Comparison of ENCODE assay signal across 19 cellular contexts in the genomic region with DNA sequence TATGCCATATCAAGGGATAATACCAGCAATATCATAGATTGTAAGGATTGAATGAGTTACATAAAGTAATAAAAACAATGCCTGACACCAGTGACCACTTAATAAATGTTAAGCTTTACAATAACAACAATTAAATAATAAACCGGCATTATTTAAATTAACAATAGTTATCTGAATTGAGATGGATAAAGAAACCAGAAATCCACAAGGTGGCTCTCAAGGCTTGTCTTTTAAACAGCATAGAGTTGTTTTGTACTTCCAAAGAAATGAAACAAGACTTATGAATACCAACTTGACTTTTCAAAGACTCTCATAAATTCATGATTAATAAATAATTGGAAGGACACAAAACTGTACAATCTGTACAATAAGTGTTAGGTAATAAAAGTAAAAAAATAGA.
DNase-seq lines count a peak whose midpoint lies in the region; ATAC-seq and TF ChIP-seq lines count a peak whose summit lies in the region.
"Had no signal": no experiment of that assay in that cellular context is flagged by ENCODE, and none has a peak within 500 bp of the region (broad histone marks: within the 10 kb centered on the region; RNA-seq: fewer than 3 reads in every experiment).

No MANE protein-coding gene starts in this region.

- H3K36me3 Mint-ChIP-seq in endodermal cell (ENCODE audit: low read depth) (no peaks in the 10 kb centered on the region), nephron (ENCODE audit: low read depth) (no peaks in the 10 kb centered on the region)
- H3K36me3 Mint-ChIP-seq in naive thymus-derived CD8-positive, alpha-beta T cell = peaks cover 0 to 21% (median 12%) of the 10 kb centered on the region in 3 donors
- H3K36me3 Mint-ChIP-seq: CD4-positive, CD25-positive, alpha-beta regulatory T cell had no signal

- in situ Hi-C loops in GM13977 (cut with MboI; ENCODE audit: low pct_unique_long_range_greater_than_20kb, low sequenced_read_pairs, unreplicated experiment) = no loop called here

- H3K4me1 Mint-ChIP-seq in endodermal cell (peaks cover 5% of the 10 kb centered on the region), nephron (no peaks in the 10 kb centered on the region)
- no peaks in the 10 kb centered on the region for H3K4me1 Mint-ChIP-seq in naive thymus-derived CD8-positive, alpha-beta T cell
- H3K4me1 Mint-ChIP-seq: activated CD4-positive, alpha-beta T cell treated with anti-CD3 and anti-CD28 coated beads for 36 hours; CD4-positive, CD25-positive, alpha-beta regulatory T cell had no signal

- no peaks in the 10 kb centered on the region for H3K36me3 ChIP-seq in endodermal cell (ENCODE audit: control insufficient read depth, insufficient read depth, low read length)
- H3K36me3 ChIP-seq in effector memory CD4-positive, alpha-beta T cell (ENCODE audit: control insufficient read depth, insufficient read depth, low read length) = no peaks in the 10 kb centered on the region
- H3K36me3 ChIP-seq: adrenal gland, gastrocnemius medialis had no signal

- H3K27me3 Mint-ChIP-seq in endodermal cell (ENCODE audit: insufficient read depth) (no peaks in the 10 kb centered on the region), nephron (ENCODE audit: low read depth) (no peaks in the 10 kb centered on the region)
- H3K27me3 Mint-ChIP-seq in naive thymus-derived CD8-positive, alpha-beta T cell = no peaks in the 10 kb centered on the region
- H3K27me3 Mint-ChIP-seq: activated CD4-positive, alpha-beta T cell treated with anti-CD3 and anti-CD28 coated beads for 36 hours; CD4-positive, CD25-positive, alpha-beta regulatory T cell; dendritic cell treated with granulocyte-macrophage colony-stimulating factor and Interleukin-4, amounts not matched to agents 40 ng/mL and 50 ng/mL, for 4 days had no signal

- no peak overlapping the region for H3K27ac Mint-ChIP-seq in endodermal cell
- no peak overlapping the region for H3K27ac Mint-ChIP-seq in nephron
- no peak overlapping the region for H3K27ac Mint-ChIP-seq in naive thymus-derived CD8-positive, alpha-beta T cell
- H3K27ac Mint-ChIP-seq: activated CD4-positive, alpha-beta T cell treated with anti-CD3 and anti-CD28 coated beads for 36 hours; CD4-positive, CD25-positive, alpha-beta regulatory T cell; dendritic cell treated with granulocyte-macrophage colony-stimulating factor and Interleukin-4, amounts not matched to agents 40 ng/mL and 50 ng/mL, for 4 days; T-helper 1 cell treated with Interleukin-12 subunit alpha and Interleukin-12 subunit beta and Interleukin-4 antibody, amounts not matched to agents 30 μg/mL and 1 μg/mL, for 36 hours had no signal

- no peak overlapping the region for H3K27ac ChIP-seq in C4-2B
- H3K27ac ChIP-seq in endodermal cell (ENCODE audit: low read depth, low read length) = no peak overlapping the region
- no peak overlapping the region for H3K27ac ChIP-seq in effector memory CD4-positive, alpha-beta T cell (ENCODE audit: insufficient read depth, low read length, poor library complexity, severe bottlenecking)
- H3K27ac ChIP-seq: adrenal gland, gastrocnemius medialis had no signal

- H3K4me3 ChIP-seq in LNCaP clone FGC (ENCODE audit: low read depth, low read length) (no peak overlapping the region), endodermal cell (ENCODE audit: low read length) (no peak overlapping the region)
- no peak overlapping the region for H3K4me3 ChIP-seq in effector memory CD4-positive, alpha-beta T cell (ENCODE audit: insufficient read depth, low read depth, low read length, poor library complexity, severe bottlenecking)
- H3K4me3 ChIP-seq: adrenal gland, gastrocnemius medialis, mucosa of descending colon had no signal

- no peak overlapping the region for H3K9ac ChIP-seq in endodermal cell (ENCODE audit: extremely low read depth, low read length, poor library complexity, severe bottlenecking)

- H3K9me3 Mint-ChIP-seq in endodermal cell (no peaks in the 10 kb centered on the region), nephron (no peaks in the 10 kb centered on the region)
- no peaks in the 10 kb centered on the region for H3K9me3 Mint-ChIP-seq in naive thymus-derived CD8-positive, alpha-beta T cell
- H3K9me3 Mint-ChIP-seq: CD4-positive, CD25-positive, alpha-beta regulatory T cell; dendritic cell treated with granulocyte-macrophage colony-stimulating factor and Interleukin-4, amounts not matched to agents 40 ng/mL and 50 ng/mL, for 4 days; T-helper 1 cell treated with Interleukin-12 subunit alpha and Interleukin-12 subunit beta and Interleukin-4 antibody, amounts not matched to agents 30 μg/mL and 1 μg/mL, for 36 hours had no signal

- no peak for ATAC-seq in GM21381 (IDR thresholded peaks at IDR 0.05; ENCODE audit: unreplicated experiment)
- no peak for ATAC-seq in naive thymus-derived CD8-positive, alpha-beta T cell
- ATAC-seq: activated CD4-positive, alpha-beta T cell treated with anti-CD3 and anti-CD28 coated beads for 36 hours; gastrocnemius medialis; mucosa of descending colon; right cardiac atrium had no signal

- DNase-seq in LNCaP clone FGC (ENCODE audit: low read depth) (no peak), endodermal cell (no peak), GM13977 (ENCODE audit: low spot score) (no peak)
- no peak for DNase-seq in effector memory CD4-positive, alpha-beta T cell
- DNase-seq in naive thymus-derived CD8-positive, alpha-beta T cell = no peak
- DNase-seq: activated CD4-positive, alpha-beta T cell treated with anti-CD3 and anti-CD28 coated beads for 36 hours; adrenal gland; CD4-positive, CD25-positive, alpha-beta regulatory T cell; gastrocnemius medialis; mucosa of descending colon; NCI-H1436 treated with DMSO at 0.1 percent for 48 hours; NCI-H524 treated with DMSO at 0.1 percent for 48 hours; right cardiac atrium; stimulated activated CD4-positive, alpha-beta T cell treated with anti-CD3 and anti-CD28 coated beads, Interleukin-4, amount 100 ng/mL, for 24 hours had no signal

- no peaks in the 10 kb centered on the region for H3K27me3 ChIP-seq in endodermal cell (ENCODE audit: control insufficient read depth, insufficient read depth, low read length, poor library complexity, severe bottlenecking)
- no peaks in the 10 kb centered on the region for H3K27me3 ChIP-seq in effector memory CD4-positive, alpha-beta T cell (replicated peaks; ENCODE audit: control insufficient read depth, insufficient read depth, low read length, poor library complexity, severe bottlenecking)
- H3K27me3 ChIP-seq: adrenal gland, gastrocnemius medialis had no signal

- H3K9me3 ChIP-seq in endodermal cell (ENCODE audit: control insufficient read depth, low read length) = no peaks in the 10 kb centered on the region
- no peaks in the 10 kb centered on the region for H3K9me3 ChIP-seq in effector memory CD4-positive, alpha-beta T cell (ENCODE audit: control insufficient read depth, low read length)
- H3K9me3 ChIP-seq: adrenal gland, gastrocnemius medialis, mucosa of descending colon had no signal

- peak; percentile 59 for TF ChIP-seq CTCF in C4-2B (conservative IDR thresholded peaks at IDR 0.05)
- TF ChIP-seq CTCF in LNCaP clone FGC (IDR thresholded peaks at IDR 0.05; ENCODE audit: control insufficient read depth, extremely low read depth, insufficient read depth) = peak; percentile 45
- peak; percentile 30 for TF ChIP-seq CTCF in endodermal cell (conservative IDR thresholded peaks at IDR 0.05)
- peak; percentile 25 to 51 (median 29) for TF ChIP-seq CTCF in nephron (IDR thresholded peaks at IDR 0.05; ENCODE audit: unreplicated experiment in 3 of 3)
- no peak for TF ChIP-seq CTCF in GM13977 (IDR thresholded peaks at IDR 0.05; ENCODE audit: extremely low read depth, insufficient read depth, missing control alignments)

- POLR2A ChIA-PET in naive thymus-derived CD8-positive, alpha-beta T cell (lab: Charles Lee) = no interaction called here

- H3K4me1 ChIP-seq in endodermal cell (ENCODE audit: control insufficient read depth, insufficient read depth, low read length) = no peaks in the 10 kb centered on the region
- no peaks in the 10 kb centered on the region for H3K4me1 ChIP-seq in effector memory CD4-positive, alpha-beta T cell (ENCODE audit: control insufficient read depth, insufficient read depth, low read length, poor library complexity, severe bottlenecking)
- H3K4me1 ChIP-seq: adrenal gland, gastrocnemius medialis had no signal

- no peak overlapping the region for H3K4me3 Mint-ChIP-seq in endodermal cell
- H3K4me3 Mint-ChIP-seq in nephron = no peak overlapping the region
- no peak overlapping the region for H3K4me3 Mint-ChIP-seq in naive thymus-derived CD8-positive, alpha-beta T cell
- H3K4me3 Mint-ChIP-seq: activated CD4-positive, alpha-beta T cell treated with anti-CD3 and anti-CD28 coated beads for 36 hours; CD4-positive, CD25-positive, alpha-beta regulatory T cell; dendritic cell treated with granulocyte-macrophage colony-stimulating factor and Interleukin-4, amounts not matched to agents 40 ng/mL and 50 ng/mL, for 4 days; T-helper 1 cell treated with Interleukin-12 subunit alpha and Interleukin-12 subunit beta and Interleukin-4 antibody, amounts not matched to agents 30 μg/mL and 1 μg/mL, for 36 hours had no signal

- WGBS in endodermal cell (ENCODE audit: insufficient coverage in 1 of 2, insufficient read length in 1 of 2), 2 experiments = 100% methylated on average over 1 of the region's 1 CpG; no CpG with 5 or more reads in 1 of the 2 experiments
